1 cellular context compared by ENCODE assay signal in genomic region chr2:241813080-241813805, GRCh38.
TF ChIP-seq lines count a peak whose summit lies in the region.

No MANE protein-coding gene starts in this region.

TF ChIP-seq in GM12878, 131 proteins besides CTCF, POLR2A, EP300 and RAD21:
- TF ChIP-seq RELB (IDR thresholded peaks at IDR 0.05; ENCODE audit: low read depth) (0 out of 2 replicates have a peak, but pooled peaks have one; percentile 49), BCL3 (IDR thresholded peaks at IDR 0.05; ENCODE audit: borderline replicate concordance, insufficient read depth, low read depth, low read length, poor library complexity, severe bottlenecking) (peak; percentile 32), EED (IDR thresholded peaks at IDR 0.05; ENCODE audit: low read depth) (no peak), CBX5 (IDR thresholded peaks at IDR 0.05; ENCODE audit: low read depth) (no peak), KDM1A (IDR thresholded peaks at IDR 0.05; ENCODE audit: borderline replicate concordance) (no peak), ZNF207 (IDR thresholded peaks at IDR 0.05; ENCODE audit: borderline replicate concordance) (no peak), ZBED1 (IDR thresholded peaks at IDR 0.05; ENCODE audit: borderline replicate concordance) (no peak), IKZF1 (conservative IDR thresholded peaks at IDR 0.05) (peak; percentile 80), TCF12 (IDR thresholded peaks at IDR 0.05; ENCODE audit: low read depth, low read length) (peak; percentile 93; the same call in 1 of the 2 replicates), DPF2 (IDR thresholded peaks at IDR 0.05) (peak; percentile 71), IKZF2 (IDR thresholded peaks at IDR 0.05) (peak in 1 of 2 experiments; percentile 89; a peak in 1 of 4 replicates), NR2F1 (conservative IDR thresholded peaks at IDR 0.05) (0 out of 2 replicates have a peak, but pooled peaks have one; percentile 15), SMARCA5 (IDR thresholded peaks at IDR 0.05) (peak; percentile 86)
